9 cellular contexts compared by ENCODE assay signal in the genomic region with DNA sequence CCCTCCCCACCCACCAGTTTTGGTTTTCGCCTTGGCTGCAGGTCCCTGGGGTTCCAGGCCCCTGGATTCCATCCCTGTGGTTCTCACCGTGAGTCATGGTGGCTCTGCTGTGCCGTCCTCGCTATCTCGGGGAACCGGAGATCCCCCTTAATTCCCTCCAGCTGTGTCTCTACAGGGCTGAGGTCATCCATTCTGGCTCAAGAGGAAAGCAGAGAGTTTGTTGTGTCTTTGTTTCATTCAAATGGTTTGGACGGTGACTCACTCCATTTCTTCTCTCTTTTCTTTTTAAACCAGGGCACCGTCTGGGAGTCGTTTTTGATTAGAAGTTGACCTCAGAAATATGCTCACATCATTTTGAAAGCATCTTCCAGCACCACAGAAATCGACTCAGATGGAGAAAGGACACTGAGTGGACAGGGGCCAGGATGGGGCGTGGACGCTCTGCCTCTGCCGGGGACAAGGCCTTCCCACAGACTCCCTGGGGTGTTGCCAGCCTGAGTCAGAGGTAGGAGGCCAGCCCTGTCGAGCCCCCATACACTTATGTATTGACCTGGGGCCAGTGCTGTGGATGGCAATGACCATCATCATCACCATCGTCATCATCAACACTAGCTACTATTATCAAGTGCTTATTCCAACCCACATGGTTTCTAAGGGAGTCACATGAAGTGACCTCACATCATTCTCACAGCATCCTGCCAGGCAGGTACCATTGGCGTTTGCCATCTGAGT.
DNase-seq lines count a peak whose midpoint lies in the region; ATAC-seq, FAIRE-seq and TF ChIP-seq lines count a peak whose summit lies in the region.
"Had no signal": no experiment of that assay in that cellular context is flagged by ENCODE, and none has a peak within 500 bp of the region (broad histone marks: within the 10 kb centered on the region; RNA-seq: fewer than 3 reads in every experiment).

No MANE protein-coding gene starts in this region.

- DNase-seq in HFF-Myc (ENCODE audit: extremely low read depth, low read depth) (peak; percentile 98), K562 (ENCODE audit: extremely low read depth in 1 of 4, low spot score in 3 of 4) (peak in 2 of 4 experiments; percentile 37 to 38), hepatocyte (ENCODE audit: low spot score) (peak; percentile 73), NOMO-1 treated with dmso at 0.1 percent for 144 hours (lab: John Stamatoyannopoulos, UW; ENCODE audit: unreplicated experiment) (no peak), LoVo (ENCODE audit: low spot score) (no peak)
- DNase-seq: stimulated activated CD8-positive, alpha-beta memory T cell treated with anti-CD3 and anti-CD28 coated beads, Interleukin-4, amount 100 ng/mL, for 48 hours had no signal

- H3K4me3 ChIP-seq in HFF-Myc (replicated peaks; ENCODE audit: low read depth, low read length) (no peak overlapping the region), K562 (no peak overlapping the region), hepatocyte (no peak overlapping the region), stomach smooth muscle (ENCODE audit: low read length in 2 of 2) (no peak overlapping the region)

- H3K4me2 ChIP-seq in K562 (ENCODE audit: insufficient read depth, low read length) (no peak overlapping the region), hepatocyte (no peak overlapping the region)

- H3K9ac ChIP-seq in K562 (ENCODE audit: insufficient read depth in 1 of 2, low read depth in 2 of 2, low read length in 2 of 2) (no peak overlapping the region), stomach smooth muscle (ENCODE audit: low read length in 2 of 2) (no peak overlapping the region)

- no peaks in the 10 kb centered on the region for H3K9me2 ChIP-seq in hepatocyte (replicated peaks; ENCODE audit: insufficient read depth)

- no peak for TF ChIP-seq EP300 in K562 (IDR thresholded peaks at IDR 0.05; ENCODE audit: low read length)

- 4% methylated on average over 16 of the region's 16 CpGs for WGBS in K562 (ENCODE audit: insufficient coverage, low coverage, missing lambda C conversion rate)
- WGBS in hepatocyte (ENCODE audit: low lambda C conversion rate, missing lambda C conversion rate) = 59% methylated on average over 16 of the region's 16 CpGs

- TF ChIP-seq POLR2A in K562 (conservative IDR thresholded peaks at IDR 0.05) = no peak

- CTCF ChIA-PET in K562 (lab: Yijun Ruan, JAX; ENCODE audit: low intra/inter-chr PET ratio) = no interaction called here

- ATAC-seq in K562 = no peak
- ATAC-seq in GM19395 (IDR thresholded peaks at IDR 0.05; ENCODE audit: unreplicated experiment) = no peak
- no peak for ATAC-seq in HG03520 (IDR thresholded peaks at IDR 0.05; ENCODE audit: unreplicated experiment)

- H3K27ac ChIP-seq in K562 (ENCODE audit: extremely low read depth, low read depth, low read length) = no peak overlapping the region
- peak overlapping the region; percentile 89 for H3K27ac ChIP-seq in hepatocyte
- peak overlapping the region; percentile 18 for H3K27ac ChIP-seq in stomach smooth muscle (ENCODE audit: low read length)

- no peaks in the 10 kb centered on the region for H3K9me1 ChIP-seq in K562 (ENCODE audit: control insufficient read depth, insufficient read depth, low read length)

- BruUV-seq in K562 (replicated peaks; lab: Mats Ljungman, UMichigan) = no TSS peak

- TF ChIP-seq CTCF in HFF-Myc (IDR thresholded peaks at IDR 0.05; ENCODE audit: low read depth, low read length, missing control alignments) (no peak), K562 (IDR thresholded peaks at IDR 0.05 in 2 of 3, conservative IDR thresholded peaks at IDR 0.05 in 1 of 3; ENCODE audit: insufficient read depth in 2 of 3, low read depth in 1 of 3, low read length in 3 of 3) (no peak), hepatocyte (IDR thresholded peaks at IDR 0.05; ENCODE audit: poor library complexity) (no peak)

- H2AFZ ChIP-seq in K562 (ENCODE audit: low read depth, low read length) (peak overlapping the region; percentile 18; the same call in 1 of the 2 replicates), hepatocyte (no peak overlapping the region)

- H3K36me3 ChIP-seq in K562 (ENCODE audit: control insufficient read depth, insufficient read depth, low read length) (no peaks in the 10 kb centered on the region), hepatocyte (replicated peaks; ENCODE audit: insufficient read depth, low read depth) (no peaks in the 10 kb centered on the region), stomach smooth muscle (ENCODE audit: control insufficient read depth in 2 of 2, insufficient read depth in 2 of 2, low read length in 2 of 2) (no peaks in the 10 kb centered on the region)

- no peaks in the 10 kb centered on the region for H3K79me2 ChIP-seq in K562 (ENCODE audit: control insufficient read depth, insufficient read depth, low read length)
- no peaks in the 10 kb centered on the region for H3K79me2 ChIP-seq in hepatocyte

- H3K4me1 ChIP-seq in K562 (replicated peaks in 1 of 2; ENCODE audit: control insufficient read depth in 2 of 2, insufficient read depth in 2 of 2, low read length in 2 of 2) (peaks cover 0 to 12% of the 10 kb centered on the region in 2 experiments; a peak in 2 of 5 replicates), hepatocyte (ENCODE audit: insufficient read depth) (no peaks in the 10 kb centered on the region), stomach smooth muscle (ENCODE audit: control insufficient read depth, insufficient read depth, low read length) (peaks cover 6% of the 10 kb centered on the region)

- TF ChIP-seq RAD21 in K562 (CRISPR knock-in tag; conservative IDR thresholded peaks at IDR 0.05 in 1 of 2, IDR thresholded peaks at IDR 0.05 in 1 of 2) = no peak

- in situ Hi-C loops in K562 (cut with MboI) = no loop called here

- H4K20me1 ChIP-seq in K562 (replicated peaks; ENCODE audit: control insufficient read depth, insufficient read depth, low read length) (0 out of 2 replicates have a peak, but pooled peaks cover 3% of the 10 kb centered on the region), hepatocyte (ENCODE audit: insufficient read depth, poor library complexity, severe bottlenecking) (no peaks in the 10 kb centered on the region)

- POLR2A ChIA-PET in K562 (lab: Yijun Ruan, JAX) = no interaction called here

- H3K9me3 ChIP-seq in K562 (replicated peaks; ENCODE audit: control insufficient read depth, insufficient read depth, low read depth, low read length) (no peaks in the 10 kb centered on the region), hepatocyte (ENCODE audit: low read depth) (peaks cover 3% of the 10 kb centered on the region), stomach smooth muscle (ENCODE audit: control insufficient read depth in 2 of 2, low read length in 2 of 2) (peaks cover 0 to 3% of the 10 kb centered on the region in 2 donors)

- H3K27me3 ChIP-seq in K562 (ENCODE audit: control insufficient read depth in 2 of 2, insufficient read depth in 2 of 2, low read length in 2 of 2) (peaks cover 10 to 39% of the 10 kb centered on the region in 2 experiments; a peak in 4 of 5 replicates), hepatocyte (no peaks in the 10 kb centered on the region), stomach smooth muscle (ENCODE audit: control insufficient read depth in 1 of 2, insufficient read depth in 2 of 2, low read length in 2 of 2) (no peaks in the 10 kb centered on the region)

- intact Hi-C loops in K562 (cut with micrococcal nuclease) = no loop called here

- no peak for FAIRE-seq in K562 (lab: Jason Lieb, UNC)

TF ChIP-seq in K562, 482 proteins besides CTCF, POLR2A, EP300 and RAD21 (continues in another document):
- TF ChIP-seq GABPA (tag; conservative IDR thresholded peaks at IDR 0.05; ENCODE audit: low read depth) (no peak), ARID1B (IDR thresholded peaks at IDR 0.05) (peak; percentile 62; the same call in 1 of the 2 replicates), CBFA2T3 (IDR thresholded peaks at IDR 0.05) (peak; percentile 71), JUND (IDR thresholded peaks at IDR 0.05; ENCODE audit: borderline replicate concordance, low read depth, low read length) (peak; percentile 51; the same call in 1 of the 2 replicates), JUND (tag; IDR thresholded peaks at IDR 0.05; ENCODE audit: borderline replicate concordance, low read depth, low read length) (0 out of 3 replicates have a peak, but pooled peaks have one; percentile 19), ATF1 (CRISPR knock-in tag; IDR thresholded peaks at IDR 0.05) (no peak), ATF1 (tag; IDR thresholded peaks at IDR 0.05) (0 out of 2 replicates have a peak, but pooled peaks have one; percentile 33), TCF3 (CRISPR knock-in tag; IDR thresholded peaks at IDR 0.05) (peak; percentile 73), CREM (IDR thresholded peaks at IDR 0.05; ENCODE audit: low read depth) (0 out of 2 replicates have a peak, but pooled peaks have one; percentile 3), HNRNPLL (IDR thresholded peaks at IDR 0.05; ENCODE audit: low read depth, low read length, poor library complexity, severe bottlenecking) (no peak), LCOR (CRISPR knock-in tag; IDR thresholded peaks at IDR 0.05) (0 out of 2 replicates have a peak, but pooled peaks have one; percentile 47), BRD4 (IDR thresholded peaks at IDR 0.05) (no peak), SMARCA4 (IDR thresholded peaks at IDR 0.05) (0 out of 2 replicates have a peak, but pooled peaks have one; percentile 45), NCOR1 (IDR thresholded peaks at IDR 0.05) (peak; percentile 54), POLR3G (IDR thresholded peaks at IDR 0.05; ENCODE audit: extremely low read depth, insufficient read length, insufficient replicate concordance) (no peak), ETV1 (tag; conservative IDR thresholded peaks at IDR 0.05; ENCODE audit: low read depth) (no peak)
- TF ChIP-seq, protein P1, sequence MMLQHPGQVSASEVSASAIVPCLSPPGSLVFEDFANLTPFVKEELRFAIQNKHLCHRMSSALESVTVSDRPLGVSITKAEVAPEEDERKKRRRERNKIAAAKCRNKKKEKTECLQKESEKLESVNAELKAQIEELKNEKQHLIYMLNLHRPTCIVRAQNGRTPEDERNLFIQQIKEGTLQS (IDR thresholded peaks at IDR 0.05) = peak; percentile 82
- TF ChIP-seq, protein P1 (CRISPR knock-in tag; conservative IDR thresholded peaks at IDR 0.05) = peak; percentile 68; the same call in 1 of the 2 replicates
- TF ChIP-seq, protein P2, sequence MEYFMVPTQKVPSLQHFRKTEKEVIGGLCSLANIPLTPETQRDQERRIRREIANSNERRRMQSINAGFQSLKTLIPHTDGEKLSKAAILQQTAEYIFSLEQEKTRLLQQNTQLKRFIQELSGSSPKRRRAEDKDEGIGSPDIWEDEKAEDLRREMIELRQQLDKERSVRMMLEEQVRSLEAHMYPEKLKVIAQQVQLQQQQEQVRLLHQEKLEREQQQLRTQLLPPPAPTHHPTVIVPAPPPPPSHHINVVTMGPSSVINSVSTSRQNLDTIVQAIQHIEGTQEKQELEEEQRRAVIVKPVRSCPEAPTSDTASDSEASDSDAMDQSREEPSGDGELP (CRISPR knock-in tag; IDR thresholded peaks at IDR 0.05; ENCODE audit: borderline replicate concordance) = peak; percentile 95

Comparison
In these comparisons a context has a peak if more than half of its experiments do, and no peak if none do; other contexts are left out.
1. DNase-seq: peak in HFF-Myc (single experiment) and hepatocyte (single experiment); none in NOMO-1 treated with dmso at 0.1 percent for 144 hours (single experiment) and LoVo (single experiment).